Comparison of ENCODE assay signal across 8 cellular contexts in the genomic region with DNA sequence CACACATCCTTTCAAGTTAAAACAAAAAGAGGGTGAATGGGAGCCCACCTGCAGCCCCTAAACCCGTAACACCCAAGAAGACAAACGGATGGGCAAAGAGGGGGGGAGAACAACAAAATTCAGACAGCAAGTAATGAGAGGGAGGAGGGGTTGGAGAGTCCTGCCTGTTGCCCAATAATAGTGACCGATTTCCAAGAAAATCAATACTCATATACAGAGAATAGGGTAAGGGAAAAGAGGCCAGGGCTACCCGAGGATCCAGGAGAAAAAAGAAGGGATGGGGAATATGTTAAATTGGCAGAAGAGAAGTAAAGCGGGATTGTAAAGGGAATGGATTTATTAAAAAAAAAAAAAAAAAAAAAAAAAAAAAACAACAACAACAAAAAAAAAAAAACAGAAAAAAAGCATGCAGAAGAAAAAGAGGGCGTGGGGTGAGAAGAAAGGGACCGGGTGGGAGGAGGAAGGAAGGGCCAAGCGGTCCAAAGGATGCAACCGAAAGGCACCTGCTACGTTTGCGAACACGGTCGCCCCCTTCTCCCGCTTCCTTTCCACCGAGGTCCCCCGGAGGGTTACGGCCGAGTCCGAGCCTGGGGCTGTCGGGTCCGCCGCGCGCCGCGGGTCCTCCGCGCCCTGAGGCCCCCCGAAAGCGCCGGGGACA. TPM values are rescaled to one million over a fixed set of nuclear protein-coding genes. Genes with fewer than 3 reads are reported as not detected.
DNase-seq lines count a peak whose midpoint lies in the region; ATAC-seq lines count a peak whose summit lies in the region.

No MANE protein-coding gene starts in this region.

- H3K36me3 ChIP-seq in iPS-20b (ENCODE audit: insufficient read depth, low read depth, low read length): no peaks in the 10 kb centered on the region

- ATAC-seq in stimulated activated naive CD8-positive, alpha-beta T cell treated with anti-CD3 and anti-CD28 coated beads, Interleukin-15, amount 100 ng/mL, for 72 hours: no peak
- ATAC-seq in HG03097 (IDR thresholded peaks at IDR 0.05; ENCODE audit: low FRiP score, unreplicated experiment) (no peak), GM18870 (IDR thresholded peaks at IDR 0.05; ENCODE audit: unreplicated experiment) (no peak)

- no peak overlapping the region for H3K9ac ChIP-seq in iPS-20b (ENCODE audit: low read depth, low read length)

- H3K4me1 Mint-ChIP-seq in T-helper 2 cell treated with Interferon-gamma antibody and Interleukin-4, amounts not matched to agents 5 μg/mL and 100 μg/mL, for 36 hours (ENCODE audit: low read depth): peaks cover 6% of the 10 kb centered on the region
- H3K4me1 Mint-ChIP-seq in activated CD4-positive, alpha-beta memory T cell treated with anti-CD3 and anti-CD28 coated beads, Interleukin-2, amount 10 ng/mL, durations not matched to agents 7 days and 5 days: peaks cover 12% of the 10 kb centered on the region
- peaks cover 23% of the 10 kb centered on the region for H3K4me1 Mint-ChIP-seq in stimulated activated naive CD8-positive, alpha-beta T cell treated with anti-CD3 and anti-CD28 coated beads, Interleukin-15, amount 100 ng/mL, for 72 hours

- POLR2A ChIA-PET in activated CD4-positive, alpha-beta memory T cell treated with anti-CD3 and anti-CD28 coated beads, Interleukin-2, amount 10 ng/mL, durations not matched to agents 7 days and 5 days (lab: Charles Lee): no interaction called here

- peak overlapping the region; percentile 77 for H3K4me3 ChIP-seq in iPS-20b (ENCODE audit: low read length)

- no peaks in the 10 kb centered on the region for H3K9me3 Mint-ChIP-seq in T-helper 2 cell treated with Interferon-gamma antibody and Interleukin-4, amounts not matched to agents 5 μg/mL and 100 μg/mL, for 36 hours
- H3K9me3 Mint-ChIP-seq in activated CD4-positive, alpha-beta memory T cell treated with anti-CD3 and anti-CD28 coated beads, Interleukin-2, amount 10 ng/mL, durations not matched to agents 7 days and 5 days: no peaks in the 10 kb centered on the region
- no peaks in the 10 kb centered on the region for H3K9me3 Mint-ChIP-seq in stimulated activated naive CD8-positive, alpha-beta T cell treated with anti-CD3 and anti-CD28 coated beads, Interleukin-15, amount 100 ng/mL, for 72 hours

- no peaks in the 10 kb centered on the region for H3K4me1 ChIP-seq in iPS-20b (ENCODE audit: insufficient read depth, low read length)

- H3K27ac Mint-ChIP-seq in T-helper 2 cell treated with Interferon-gamma antibody and Interleukin-4, amounts not matched to agents 5 μg/mL and 100 μg/mL, for 36 hours: no peak overlapping the region
- no peak overlapping the region for H3K27ac Mint-ChIP-seq in activated CD4-positive, alpha-beta memory T cell treated with anti-CD3 and anti-CD28 coated beads, Interleukin-2, amount 10 ng/mL, durations not matched to agents 7 days and 5 days
- no peak overlapping the region for H3K27ac Mint-ChIP-seq in stimulated activated naive CD8-positive, alpha-beta T cell treated with anti-CD3 and anti-CD28 coated beads, Interleukin-15, amount 100 ng/mL, for 72 hours

- no peaks in the 10 kb centered on the region for H3K9me3 ChIP-seq in iPS-20b (ENCODE audit: insufficient read depth, low read depth, low read length)

- no peaks in the 10 kb centered on the region for H3K36me3 Mint-ChIP-seq in T-helper 2 cell treated with Interferon-gamma antibody and Interleukin-4, amounts not matched to agents 5 μg/mL and 100 μg/mL, for 36 hours (ENCODE audit: low read depth)
- no peaks in the 10 kb centered on the region for H3K36me3 Mint-ChIP-seq in activated CD4-positive, alpha-beta memory T cell treated with anti-CD3 and anti-CD28 coated beads, Interleukin-2, amount 10 ng/mL, durations not matched to agents 7 days and 5 days (ENCODE audit: low read depth)

- peaks cover 45% of the 10 kb centered on the region for H3K27me3 Mint-ChIP-seq in T-helper 2 cell treated with Interferon-gamma antibody and Interleukin-4, amounts not matched to agents 5 μg/mL and 100 μg/mL, for 36 hours (ENCODE audit: low read depth)
- peaks cover 45% of the 10 kb centered on the region for H3K27me3 Mint-ChIP-seq in activated CD4-positive, alpha-beta memory T cell treated with anti-CD3 and anti-CD28 coated beads, Interleukin-2, amount 10 ng/mL, durations not matched to agents 7 days and 5 days
- peaks cover 74% of the 10 kb centered on the region for H3K27me3 Mint-ChIP-seq in stimulated activated naive CD8-positive, alpha-beta T cell treated with anti-CD3 and anti-CD28 coated beads, Interleukin-15, amount 100 ng/mL, for 72 hours

- CTCF ChIA-PET in activated CD4-positive, alpha-beta memory T cell treated with anti-CD3 and anti-CD28 coated beads, Interleukin-2, amount 10 ng/mL, durations not matched to agents 7 days and 5 days (lab: Charles Lee): no interaction called here

- DNase-seq in T-helper 2 cell treated with Interferon-gamma antibody and Interleukin-4, amounts not matched to agents 5 μg/mL and 100 μg/mL, for 36 hours (ENCODE audit: low spot score): no peak
- DNase-seq in T-helper 2 cell: no peak
- DNase-seq in activated CD4-positive, alpha-beta memory T cell treated with anti-CD3 and anti-CD28 coated beads, Interleukin-2, amount 10 ng/mL, durations not matched to agents 7 days and 5 days: no peak
- DNase-seq in stimulated activated naive CD8-positive, alpha-beta T cell treated with anti-CD3 and anti-CD28 coated beads, Interleukin-15, amount 100 ng/mL, for 72 hours: no peak
- DNase-seq in NCI-H774 (lab: John Stamatoyannopoulos, UW): no peak

- peaks cover 36% of the 10 kb centered on the region for H3K27me3 ChIP-seq in iPS-20b (ENCODE audit: insufficient read depth, low read length)

- H3K4me3 Mint-ChIP-seq in T-helper 2 cell treated with Interferon-gamma antibody and Interleukin-4, amounts not matched to agents 5 μg/mL and 100 μg/mL, for 36 hours: peak overlapping the region; percentile 62
- H3K4me3 Mint-ChIP-seq in activated CD4-positive, alpha-beta memory T cell treated with anti-CD3 and anti-CD28 coated beads, Interleukin-2, amount 10 ng/mL, durations not matched to agents 7 days and 5 days: peak overlapping the region; percentile 32
- H3K4me3 Mint-ChIP-seq in stimulated activated naive CD8-positive, alpha-beta T cell treated with anti-CD3 and anti-CD28 coated beads, Interleukin-15, amount 100 ng/mL, for 72 hours: peak overlapping the region; percentile 72 to 88

- no peak overlapping the region for H3K27ac ChIP-seq in iPS-20b (ENCODE audit: low read length)

RNA-seq across cellular contexts. Expression of a gene that starts 0.9 kb away (rescaled TPM):
- not detected for total RNA-seq in activated CD4-positive, alpha-beta memory T cell treated with anti-CD3 and anti-CD28 coated beads, Interleukin-2, amount 10 ng/mL, durations not matched to agents 7 days and 5 days
